In the genomic region with DNA sequence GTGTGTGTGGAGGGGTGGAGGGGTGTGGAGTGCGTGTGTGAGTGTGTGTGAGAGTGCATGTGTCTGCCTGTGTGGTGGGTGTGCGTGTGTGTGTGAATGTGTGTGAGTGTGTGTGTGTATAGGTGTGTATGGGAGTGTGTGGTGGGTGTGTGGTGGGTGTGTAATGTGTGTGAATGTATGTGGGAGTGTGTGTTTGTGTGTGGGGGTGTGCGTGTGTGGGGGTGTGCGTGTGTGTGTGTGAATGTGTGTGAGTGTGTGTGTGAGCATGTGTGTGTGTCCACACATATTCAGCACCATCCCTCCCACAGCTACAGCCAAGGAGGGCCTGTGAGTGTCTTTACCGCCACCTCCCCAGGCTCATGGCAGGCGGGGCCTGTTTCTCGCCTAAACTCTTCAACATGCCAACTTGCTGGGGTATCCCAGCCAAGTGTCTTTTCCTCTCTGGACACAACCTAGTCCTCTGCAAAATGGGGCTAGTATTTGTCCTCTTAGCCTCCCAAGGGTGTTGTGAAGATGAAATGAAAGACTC, we compare ENCODE assay signal across 37 cellular contexts. TPM values are rescaled to one million over a fixed set of nuclear protein-coding genes. Genes with fewer than 3 reads are reported as not detected.
DNase-seq lines count a peak whose midpoint lies in the region; ATAC-seq, FAIRE-seq and TF ChIP-seq lines count a peak whose summit lies in the region.
"Had no signal": no experiment of that assay in that cellular context is flagged by ENCODE, and none has a peak within 500 bp of the region (broad histone marks: within the 10 kb centered on the region; RNA-seq: fewer than 3 reads in every experiment).

No MANE protein-coding gene starts in this region.

- peak in 2 of 3 donors; percentile 22 to 25 for DNase-seq in right lobe of liver
- no peak for DNase-seq in HepG2 (ENCODE audit: low spot score)
- no peak for DNase-seq in bronchial epithelial cell (ENCODE audit: low read depth)
- no peak for DNase-seq in neuronal stem cell (ENCODE audit: low spot score)
- DNase-seq in kidney tubule cell (ENCODE audit: low spot score) = no peak
- DNase-seq in NCI-H1694 treated with DMSO at 0.1 percent for 48 hours (lab: John Stamatoyannopoulos, UW) = no peak
- DNase-seq: activated CD4-positive, alpha-beta T cell treated with anti-CD3 and anti-CD28 coated beads for 4 hours; activated naive CD8-positive, alpha-beta T cell treated with anti-CD3 and anti-CD28 coated beads for 36 hours; COR-L47; cortex of kidney; DMS79; effector memory CD8-positive, alpha-beta T cell; foreskin fibroblast; HCEC 1CT; KG1; left cardiac atrium; MG63; NCI-H1105 treated with DMSO at 0.1 percent for 48 hours; NCI-H2029; NCI-H226; NCI-H748 treated with DMSO at 0.1 percent for 48 hours; small intestine; stimulated activated CD4-positive, alpha-beta T cell treated with anti-CD3 and anti-CD28 coated beads, Interleukin-1b, Interleukin-23, amount 100 ng/mL, for 48 hours; stimulated activated CD8-positive, alpha-beta memory T cell treated with anti-CD3 and anti-CD28 coated beads, Interleukin-4, amount 100 ng/mL, for 48 hours; stomach had no signal

- no peaks in the 10 kb centered on the region for H4K20me1 ChIP-seq in HepG2 (ENCODE audit: insufficient read depth, low read length)

- peaks cover 6% of the 10 kb centered on the region for H3K79me1 ChIP-seq in neuronal stem cell (ENCODE audit: low read depth, low read length)

- H4K8ac ChIP-seq in neuronal stem cell (ENCODE audit: low read depth, low read length) = no peak overlapping the region

- 65% methylated on average over 2 of the region's 7 CpGs for WGBS in right lobe of liver (ENCODE audit: insufficient coverage, low coverage, low lambda C conversion rate, missing lambda C conversion rate)
- WGBS in HepG2 (ENCODE audit: low lambda C conversion rate) = 6% methylated on average over 5 of the region's 7 CpGs
- 100% methylated on average over 2 of the region's 7 CpGs; no CpG with 5 or more reads in 1 of the 2 donors for whole genome bisulfite sequencing in neuronal stem cell (ENCODE audit: extremely low coverage in 2 of 2, insufficient read length in 2 of 2, insufficient replicate concordance in 1 of 2), 2 donors

- no peak for TF ChIP-seq RAD21 in HepG2 (CRISPR knock-in tag; IDR thresholded peaks at IDR 0.05)

- TF ChIP-seq EP300 in HepG2 (IDR thresholded peaks at IDR 0.05; ENCODE audit: low read depth in 2 of 2, low read length in 2 of 2) = no peak
- TF ChIP-seq EP300 in HepG2 (CRISPR knock-in tag; IDR thresholded peaks at IDR 0.05; ENCODE audit: borderline replicate concordance) = no peak

- H3K4me1 ChIP-seq in right lobe of liver (no peaks in the 10 kb centered on the region), HepG2 (ENCODE audit: insufficient read depth, low read length) (no peaks in the 10 kb centered on the region), neuronal stem cell (ENCODE audit: control insufficient read depth in 2 of 2, insufficient read depth in 1 of 2, low read depth in 1 of 2, low read length in 2 of 2) (no peaks in the 10 kb centered on the region)
- H3K4me1 ChIP-seq: BLaER1 treated with 17β-estradiol and CSF1 and Interleukin-3, amounts not matched to agents 10 nM and 100 nM; stomach; tibial artery had no signal

- H3K14ac ChIP-seq in neuronal stem cell (ENCODE audit: low read length) = no peak overlapping the region

- no peak overlapping the region for H4K91ac ChIP-seq in neuronal stem cell (ENCODE audit: low read depth, low read length, poor library complexity)

- no peaks in the 10 kb centered on the region for H3K79me2 ChIP-seq in HepG2 (ENCODE audit: insufficient read depth, low read length)

- no peak for ATAC-seq in right lobe of liver
- no peak for ATAC-seq in HepG2
- ATAC-seq in HG03460 (IDR thresholded peaks at IDR 0.05; ENCODE audit: unreplicated experiment) = no peak
- ATAC-seq: activated T-helper 17 cell treated with anti-CD3 and anti-CD28 coated beads, Interleukin-2, amount 50 U/mL, for 72 hours; effector memory CD8-positive, alpha-beta T cell had no signal

- TF ChIP-seq CTCF in right lobe of liver (IDR thresholded peaks at IDR 0.05) (no peak), HepG2 (CRISPR knock-in tag; IDR thresholded peaks at IDR 0.05) (no peak), bronchial epithelial cell (IDR thresholded peaks at IDR 0.05; ENCODE audit: insufficient read depth, low read length, severe bottlenecking) (no peak)

- H3K9me3 ChIP-seq in right lobe of liver (no peaks in the 10 kb centered on the region), HepG2 (ENCODE audit: low read length) (no peaks in the 10 kb centered on the region), neuronal stem cell (replicated peaks in 1 of 2; ENCODE audit: control insufficient read depth in 2 of 2, insufficient read depth in 1 of 2, low read depth in 1 of 2, low read length in 2 of 2) (no peaks in the 10 kb centered on the region)
- H3K9me3 ChIP-seq: BLaER1 treated with 17β-estradiol and CSF1 and Interleukin-3, amounts not matched to agents 10 nM and 100 nM; MG63; stomach; tibial artery had no signal

- no peak overlapping the region for H2BK5ac ChIP-seq in neuronal stem cell (ENCODE audit: low read length)

- no peak overlapping the region for H2BK12ac ChIP-seq in neuronal stem cell (ENCODE audit: low read length)

- H3K4ac ChIP-seq in neuronal stem cell (ENCODE audit: low read length) = no peak overlapping the region

- intact Hi-C loops in right lobe of liver (cut with DNase I) = no loop called here
- intact Hi-C loops in HepG2 (cut with micrococcal nuclease; ENCODE audit: unreplicated experiment) = no loop called here

- no peak overlapping the region for H2AFZ ChIP-seq in HepG2 (ENCODE audit: low read length)
- H2AFZ ChIP-seq in neuronal stem cell (ENCODE audit: low read length) = no peak overlapping the region

- TF ChIP-seq POLR2A in right lobe of liver (IDR thresholded peaks at IDR 0.05) (no peak), HepG2 (IDR thresholded peaks at IDR 0.05; ENCODE audit: insufficient read depth in 1 of 2, low read depth in 2 of 2, low read length in 2 of 2) (no peak)

- CTCF ChIA-PET in HepG2 (lab: Yijun Ruan, JAX; ENCODE audit: low intra/inter-chr PET ratio, low total read pairs) = no interaction called here

- FAIRE-seq in HepG2 (lab: Jason Lieb, UNC) (no peak), bronchial epithelial cell (lab: Jason Lieb, UNC) (peak; percentile 62)
- FAIRE-seq: HTR-8/SVneo, small intestine, TTC549 had no signal

- H3K9ac ChIP-seq in HepG2 (ENCODE audit: insufficient read depth, low read depth, low read length) (no peak overlapping the region), neuronal stem cell (ENCODE audit: low read depth, low read length, poor library complexity) (no peak overlapping the region)
- H3K9ac ChIP-seq: BLaER1 treated with 17β-estradiol and CSF1 and Interleukin-3, amounts not matched to agents 10 nM and 100 nM had no signal

- no peak overlapping the region for H2BK15ac ChIP-seq in neuronal stem cell (ENCODE audit: low read length)

- H3K4me2 ChIP-seq in HepG2 (ENCODE audit: low read depth, low read length) = no peak overlapping the region
- no peak overlapping the region for H3K4me2 ChIP-seq in neuronal stem cell (ENCODE audit: insufficient read depth, low read length, poor library complexity, severe bottlenecking)
- H3K4me2 ChIP-seq: BLaER1 treated with 17β-estradiol and CSF1 and Interleukin-3, amounts not matched to agents 10 nM and 100 nM had no signal

- H3K4me3 ChIP-seq in right lobe of liver (no peak overlapping the region), HepG2 (replicated peaks in 1 of 3; ENCODE audit: insufficient read depth in 1 of 3, low read depth in 2 of 3, low read length in 3 of 3) (no peak overlapping the region), bronchial epithelial cell (ENCODE audit: low read depth, low read length) (no peak overlapping the region), neuronal stem cell (ENCODE audit: low read length in 2 of 2) (no peak overlapping the region)
- H3K4me3 ChIP-seq: BLaER1 treated with 17β-estradiol and CSF1 and Interleukin-3, amounts not matched to agents 10 nM and 100 nM; cardiac muscle cell; MG63; stomach; tibial artery had no signal

- no peaks in the 10 kb centered on the region for H3K36me3 ChIP-seq in right lobe of liver
- H3K36me3 ChIP-seq in HepG2 (replicated peaks in 1 of 2; ENCODE audit: control insufficient read depth in 1 of 2, insufficient read depth in 2 of 2, low read length in 2 of 2) = no peaks in the 10 kb centered on the region
- no peaks in the 10 kb centered on the region for H3K36me3 ChIP-seq in bronchial epithelial cell (ENCODE audit: control insufficient read depth, insufficient read depth, low read length)
- no peaks in the 10 kb centered on the region for H3K36me3 ChIP-seq in neuronal stem cell (replicated peaks in 1 of 2; ENCODE audit: control insufficient read depth in 2 of 2, insufficient read depth in 2 of 2, low read length in 2 of 2)
- H3K36me3 ChIP-seq: BLaER1 treated with 17β-estradiol and CSF1 and Interleukin-3, amounts not matched to agents 10 nM and 100 nM; cardiac muscle cell; MG63; stomach; tibial artery had no signal

- H3K27me3 ChIP-seq in right lobe of liver (no peaks in the 10 kb centered on the region), HepG2 (ENCODE audit: control insufficient read depth in 1 of 2, insufficient read depth in 2 of 2, low read length in 2 of 2) (peaks cover 5 to 51% of the 10 kb centered on the region in 2 experiments), bronchial epithelial cell (ENCODE audit: control insufficient read depth, insufficient read depth, low read length) (peaks cover 2% of the 10 kb centered on the region), neuronal stem cell (ENCODE audit: control insufficient read depth in 3 of 3, insufficient read depth in 3 of 3, low read depth in 1 of 3, low read length in 3 of 3) (peaks cover 0 to 57% (median 0%) of the 10 kb centered on the region in 3 experiments)
- H3K27me3 ChIP-seq: BLaER1 treated with 17β-estradiol and CSF1 and Interleukin-3, amounts not matched to agents 10 nM and 100 nM; cardiac muscle cell; MG63 had no signal

- no peak overlapping the region for H2AK5ac ChIP-seq in neuronal stem cell (ENCODE audit: low read depth, low read length)

- no peak overlapping the region for H2BK120ac ChIP-seq in neuronal stem cell (ENCODE audit: low read depth, low read length)

- POLR2A ChIA-PET in HepG2 (lab: Yijun Ruan, JAX) = no interaction called here

- in situ Hi-C loops in HepG2 (cut with HindIII; ENCODE audit: extremely low pct_ligation_motif_present, low pct_unique_long_range_greater_than_20kb) = no loop called here

- H3K27ac ChIP-seq in right lobe of liver = no peak overlapping the region
- no peak overlapping the region for H3K27ac ChIP-seq in HepG2 (ENCODE audit: extremely low read length, insufficient read depth, low read length)
- H3K27ac ChIP-seq in neuronal stem cell (replicated peaks; ENCODE audit: low read length) = no peak overlapping the region
- H3K27ac ChIP-seq: BLaER1 treated with 17β-estradiol and CSF1 and Interleukin-3, amounts not matched to agents 10 nM and 100 nM; cardiac muscle cell; stomach; tibial artery had no signal

- no peak overlapping the region for H3K18ac ChIP-seq in neuronal stem cell (ENCODE audit: low read length)

- H3K23ac ChIP-seq in neuronal stem cell (ENCODE audit: low read depth, low read length, poor library complexity) = peak overlapping the region; percentile 59

- BruUV-seq in HepG2 (replicated peaks; lab: Mats Ljungman, UMichigan) = no TSS peak

RNA-seq across cellular contexts. Expression of a gene that starts 11.8 kb away (rescaled TPM):
- total RNA-seq in right lobe of liver (not detected), HepG2 (2016; rRNA removed; fragmentation: Illumina TruSeq; extraction: Trizol) (not detected in 2 replicates), bronchial epithelial cell (not detected in 2 replicates)
- total RNA-seq in HepG2 (2016; cell fraction: cytosol; rRNA removed; fragmentation: Illumina TruSeq; extraction: Trizol; ENCODE audit: low read depth) = not detected in 2 replicates
- total RNA-seq in HepG2 (2016; cell fraction: insoluble cytoplasmic fraction; rRNA removed; fragmentation: Illumina TruSeq; extraction: Trizol) = not detected in 2 replicates
- total RNA-seq in HepG2 (2016; cell fraction: membrane; rRNA removed; fragmentation: Illumina TruSeq; extraction: Trizol) = not detected in 2 replicates
- not detected in 2 replicates for total RNA-seq in HepG2 (2016; cell fraction: nucleus; rRNA removed; fragmentation: Illumina TruSeq; extraction: Trizol)
- not detected in 2 replicates for polyA plus RNA-seq in HepG2 (2011; rRNA removed)
- not detected in 2 replicates for polyA plus RNA-seq in HepG2 (2011; cell fraction: cytosol; rRNA removed)
- polyA plus RNA-seq in HepG2 (2011; cell fraction: nucleus; rRNA removed) = not detected in 2 replicates
- not detected in 2 replicates for polyA plus RNA-seq in HepG2 (2012)
- polyA plus RNA-seq in HepG2 (2016; cell fraction: cytosol; fragmentation: Illumina TruSeq; extraction: Trizol; ENCODE audit: low read depth) = not detected in 2 replicates
- not detected in 2 replicates for polyA plus RNA-seq in HepG2 (2016; cell fraction: insoluble cytoplasmic fraction; fragmentation: Illumina TruSeq; extraction: Trizol; ENCODE audit: low read depth)
- polyA plus RNA-seq in HepG2 (2016; cell fraction: membrane; fragmentation: Illumina TruSeq; extraction: Trizol; ENCODE audit: low read depth) = not detected in 2 replicates
- not detected in 2 replicates for polyA plus RNA-seq in HepG2 (2016; cell fraction: nucleus; fragmentation: Illumina TruSeq; extraction: Trizol; ENCODE audit: insufficient read depth, low read depth)
- polyA minus RNA-seq in HepG2 (2011; rRNA and poly(A)+ RNA removed; ENCODE audit: low replicate concordance) = 1.9 TPM in 1 of 2 replicates, not detected in the other
- not detected in 2 replicates for polyA minus RNA-seq in HepG2 (2011; cell fraction: cytosol; rRNA and poly(A)+ RNA removed)
- polyA minus RNA-seq in HepG2 (2011; cell fraction: nucleus; rRNA and poly(A)+ RNA removed) = not detected in 2 replicates
- 9.9 TPM for polyA plus RNA-seq in neuronal stem cell (2013, experiment 1 of 2)
- polyA plus RNA-seq in neuronal stem cell (2013, experiment 2 of 2) = 9.4 TPM
- total RNA-seq: activated naive CD8-positive, alpha-beta T cell treated with anti-CD3 and anti-CD28 coated beads for 36 hours; activated T-helper 17 cell treated with anti-CD3 and anti-CD28 coated beads, Interleukin-2, amount 50 U/mL, for 72 hours; aorta; esophagus mucosa; RPMI7951; SK-MEL-5; stomach; T-helper 1 cell treated with Interleukin-12 subunit alpha and Interleukin-12 subunit beta and Interleukin-4 antibody, amounts not matched to agents 30 ng/mL and 1 ng/mL, for 36 hours had no signal
- polyA plus RNA-seq: aorta, small intestine had no signal

Comparison
In these comparisons a context has a peak if more than half of its experiments do, and no peak if none do; other contexts are left out.
1. DNase-seq: peak in right lobe of liver (2 of 3); none in HepG2 (single experiment), bronchial epithelial cell (single experiment), neuronal stem cell (single experiment), kidney tubule cell (single experiment) and NCI-H1694 treated with DMSO at 0.1 percent for 48 hours (single experiment).